ENCODE assay signal across 9 cellular contexts in the genomic region with DNA sequence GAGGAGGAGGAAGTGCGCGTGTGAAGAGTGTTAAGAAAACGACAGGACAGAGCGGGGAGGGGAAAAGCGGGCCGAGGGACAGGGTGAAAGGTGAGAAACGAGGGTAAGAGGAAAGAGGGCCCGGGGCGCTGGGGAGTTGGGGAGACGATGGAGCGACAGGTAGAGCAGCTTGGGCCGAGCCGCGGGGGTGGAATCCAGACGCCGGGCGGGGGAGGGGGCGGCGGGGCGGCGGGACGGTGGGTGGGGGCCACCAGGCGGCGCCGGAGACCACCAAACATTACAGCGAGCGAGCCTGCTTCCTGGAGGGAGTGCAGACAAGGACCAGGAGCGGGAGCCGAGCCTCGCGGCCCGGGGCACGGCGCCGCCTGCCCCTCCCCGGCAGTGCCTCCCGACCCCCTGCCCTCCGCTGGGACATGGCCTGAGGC. TPM values are rescaled to one million over a fixed set of nuclear protein-coding genes. Genes with fewer than 3 reads are reported as not detected.
DNase-seq lines count a peak whose midpoint lies in the region; ATAC-seq, FAIRE-seq and TF ChIP-seq lines count a peak whose summit lies in the region.
"Not testable (repeated sequence)": the region's sequence is repeated elsewhere in the genome, so short reads cannot be mapped to it uniquely, and the experiment has no call there.
"Had no signal": no experiment of that assay in that cellular context is flagged by ENCODE, and none has a peak within 500 bp of the region (broad histone marks: within the 10 kb centered on the region; RNA-seq: fewer than 3 reads in every experiment).

No MANE protein-coding gene starts in this region.

- CTCF ChIA-PET in BJ (lab: Yijun Ruan, JAX); H1 (lab: Charles Lee; ENCODE audit: partially characterized antibody): not testable (repeated sequence)

- not testable (repeated sequence) for H2BK120ac ChIP-seq in H1 (replicated peaks; ENCODE audit: low read depth, low read length)

- not testable (repeated sequence) for H2BK20ac ChIP-seq in H1 (ENCODE audit: low read length)

- TF ChIP-seq RAD21 in H1 (IDR thresholded peaks at IDR 0.05 in 1 of 2, conservative IDR thresholded peaks at IDR 0.05 in 1 of 2; ENCODE audit: low read depth in 2 of 2, low read length in 2 of 2); liver (IDR thresholded peaks at IDR 0.05): not testable (repeated sequence)

- ATAC-seq in GM19455 (IDR thresholded peaks at IDR 0.05; ENCODE audit: unreplicated experiment) (peak; percentile 21), HG02981 (IDR thresholded peaks at IDR 0.05; ENCODE audit: unreplicated experiment) (peak; percentile 9)

- H3K14ac ChIP-seq in H1 (ENCODE audit: insufficient read length): not testable (repeated sequence)

- TF ChIP-seq POLR2A in H1 (IDR thresholded peaks at IDR 0.05; ENCODE audit: control extremely low read depth in 1 of 2, low read depth in 2 of 2, low read length in 2 of 2); spleen (IDR thresholded peaks at IDR 0.05): not testable (repeated sequence)

- H3K79me1 ChIP-seq in H1 (ENCODE audit: low read depth, low read length): not testable (repeated sequence)

- not testable (repeated sequence) for H3K4ac ChIP-seq in H1 (replicated peaks; ENCODE audit: insufficient read length, low read depth, low read length)

- H3K4me2 ChIP-seq in H1 (ENCODE audit: insufficient read depth in 1 of 2, low read depth in 2 of 2, low read length in 2 of 2): not testable (repeated sequence)

- not testable (repeated sequence) for H2BK12ac ChIP-seq in H1 (ENCODE audit: low read depth, low read length)

- not testable (repeated sequence) for H3K9me3 ChIP-seq in H1 (ENCODE audit: insufficient read depth in 2 of 2, low read depth in 1 of 2, low read length in 1 of 2); liver (ENCODE audit: control insufficient read depth in 4 of 4, low read length in 3 of 4); spleen

- intact Hi-C loops in spleen (cut with DNase I; ENCODE audit: low total_unique reads): not testable (repeated sequence)

- not testable (repeated sequence) for H3K9ac ChIP-seq in H1 (replicated peaks in 1 of 4; ENCODE audit: extremely low read depth in 1 of 4, low read depth in 3 of 4, low read length in 3 of 4); liver (ENCODE audit: low read depth in 1 of 2, low read length in 2 of 2)

- H3K27me3 ChIP-seq in BJ (ENCODE audit: control insufficient read depth, insufficient read depth, low read length); H1 (replicated peaks in 1 of 4; ENCODE audit: control insufficient read depth in 3 of 4, extremely low read depth in 1 of 4, insufficient read depth in 3 of 4, low read length in 3 of 4); liver (ENCODE audit: control insufficient read depth in 4 of 4, insufficient read depth in 4 of 4, low read length in 3 of 4); spleen (replicated peaks in 1 of 7): not testable (repeated sequence)

- H2BK15ac ChIP-seq in H1 (ENCODE audit: low read length): not testable (repeated sequence)

- H4K91ac ChIP-seq in H1 (replicated peaks; ENCODE audit: insufficient read length, low read length): not testable (repeated sequence)

- DNase-seq in BJ (ENCODE audit: low read depth); H1 (ENCODE audit: low read depth in 1 of 2, low spot score in 2 of 2): not testable (repeated sequence)
- DNase-seq in NCI-H82 (lab: John Stamatoyannopoulos, UW): peak; percentile 19
- DNase-seq in activated T-cell treated with anti-CD3 and anti-CD28 coated beads, Interleukin-2, amount 50 U/mL, for 48 hours: peak; percentile 34 to 41
- DNase-seq in spleen: peak; percentile 85

- not testable (repeated sequence) for H2AFZ ChIP-seq in H1 (ENCODE audit: low read length)

- H3K79me2 ChIP-seq in H1 (ENCODE audit: control insufficient read depth in 1 of 2, insufficient read depth in 2 of 2, low read length in 2 of 2): not testable (repeated sequence)

- not testable (repeated sequence) for TF ChIP-seq EP300 in H1 (IDR thresholded peaks at IDR 0.05; ENCODE audit: borderline replicate concordance in 1 of 2, low read depth in 2 of 2, low read length in 2 of 2)

- POLR2A ChIA-PET in BJ (lab: Charles Lee); H1 (lab: Charles Lee; ENCODE audit: partially characterized antibody): not testable (repeated sequence)

- H2AK5ac ChIP-seq in H1 (ENCODE audit: low read depth, low read length): not testable (repeated sequence)

- H4K5ac ChIP-seq in H1 (ENCODE audit: insufficient read length, low read depth, low read length): not testable (repeated sequence)

- not testable (repeated sequence) for H3K4me1 ChIP-seq in H1 (replicated peaks in 1 of 4; ENCODE audit: control insufficient read depth in 3 of 4, insufficient read depth in 4 of 4, low read length in 3 of 4); liver (ENCODE audit: control insufficient read depth in 4 of 4, insufficient read depth in 4 of 4, low read length in 3 of 4)
- H3K4me1 ChIP-seq in spleen: peaks cover 0 to 32% (median 20%) of the 10 kb centered on the region in 6 donors

- no CpG with 5 or more reads among the region's 38 CpGs for WGBS in H1 (ENCODE audit: extremely low coverage in 1 of 2, insufficient coverage in 1 of 2, insufficient read length in 1 of 2, insufficient replicate concordance in 2 of 2, low coverage in 1 of 2, low lambda C conversion rate in 2 of 2, missing lambda C conversion rate in 1 of 2), 2 experiments
- WGBS in liver: 2% methylated on average over 16 of the region's 38 CpGs
- WGBS in spleen, 5 donors: 0 to 2% (median 1%) methylated on average over 8 to 25 of the region's 38 CpGs; no CpG with 5 or more reads in 1 of the 5 donors

- not testable (repeated sequence) for H3K18ac ChIP-seq in H1 (ENCODE audit: extremely low read depth, low read length)

- H4K20me1 ChIP-seq in H1 (replicated peaks in 1 of 2; ENCODE audit: control insufficient read depth in 1 of 2, insufficient read depth in 2 of 2, low read length in 2 of 2): not testable (repeated sequence)

- TF ChIP-seq CTCF in BJ (IDR thresholded peaks at IDR 0.05; ENCODE audit: insufficient read depth, low read depth, low read length); H1 (IDR thresholded peaks at IDR 0.05; ENCODE audit: control extremely low read depth in 1 of 3, insufficient read depth in 1 of 3, low read depth in 1 of 3, low read length in 3 of 3); liver (IDR thresholded peaks at IDR 0.05; ENCODE audit: low read depth, low read length, missing input control): not testable (repeated sequence)
- TF ChIP-seq CTCF in spleen (IDR thresholded peaks at IDR 0.05 in 8 of 11, conservative IDR thresholded peaks at IDR 0.05 in 3 of 11): peak in 5 of 11 experiments; percentile 19 to 48 (median 30)

- H3K36me3 ChIP-seq in BJ (ENCODE audit: control insufficient read depth, insufficient read depth, low read length); H1 (ENCODE audit: control insufficient read depth in 2 of 4, insufficient read depth in 4 of 4, low read length in 3 of 4); liver (ENCODE audit: control insufficient read depth in 4 of 4, insufficient read depth in 3 of 4, low read depth in 1 of 4, low read length in 3 of 4); spleen: not testable (repeated sequence)

- not testable (repeated sequence) for H3K56ac ChIP-seq in H1 (replicated peaks; ENCODE audit: insufficient read length, low read depth, low read length)

- not testable (repeated sequence) for FAIRE-seq in H1 (lab: Jason Lieb, UNC)

- not testable (repeated sequence) for H4K8ac ChIP-seq in H1 (ENCODE audit: extremely low read depth, insufficient read depth, low read length)

- not testable (repeated sequence) for H3K23me2 ChIP-seq in H1 (ENCODE audit: low read depth, low read length)

- H3K23ac ChIP-seq in H1 (ENCODE audit: insufficient read length): not testable (repeated sequence)

- not testable (repeated sequence) for H3K27ac ChIP-seq in H1 (ENCODE audit: low read depth, low read length)
- H3K27ac ChIP-seq in liver (ENCODE audit: low read depth in 1 of 2, low read length in 2 of 2) (peak overlapping the region; percentile 73 to 75), spleen (peak overlapping the region in 6 of 8 donors; percentile 84 to 95 (median 90))

- H3K4me3 ChIP-seq in BJ (ENCODE audit: low read depth, low read length) (peak overlapping the region; percentile 40), H1 (ENCODE audit: extremely low read depth in 1 of 4, insufficient read depth in 2 of 4, low read depth in 3 of 4, low read length in 4 of 4) (peak overlapping the region in 2 of 4 experiments; percentile 33 to 61; a peak in 4 of 8 replicates), liver (ENCODE audit: low read depth in 1 of 3, low read length in 3 of 3) (peak overlapping the region in 2 of 3 donors; percentile 39 to 57), spleen (peak overlapping the region in 7 of 8 donors; percentile 10 to 74 (median 50))

- not testable (repeated sequence) for H2BK5ac ChIP-seq in H1 (ENCODE audit: low read depth, low read length)

TF ChIP-seq in H1, 55 proteins besides CTCF, POLR2A, EP300 and RAD21:
- 0 out of 2 replicates have a peak, but pooled peaks have one; percentile 4 for TF ChIP-seq PHF8 (conservative IDR thresholded peaks at IDR 0.05; ENCODE audit: low read depth, low read length)

RNA-seq across cellular contexts. Expression of a gene that starts 0.9 kb away (rescaled TPM):
- polyA plus RNA-seq in BJ (2011; rRNA removed): 0.13 and 0.22 TPM in 2 replicates
- polyA minus RNA-seq in BJ (2011; rRNA and poly(A)+ RNA removed): not detected in 2 replicates
- 0.21 and 0.28 TPM in 2 replicates for total RNA-seq in H1 (2021; fragmentation: NEBNext Ultra II Directional; extraction: Animal tissue kit (Norgen Biotek cat#: 25700))
- polyA plus RNA-seq in H1 (2011; rRNA removed): 0.02 TPM in 1 of 2 replicates, not detected in the other
- polyA plus RNA-seq in H1 (2011; cell fraction: cytosol; rRNA removed): not detected
- 0.19 TPM for polyA plus RNA-seq in H1 (2011; cell fraction: nucleus; rRNA removed)
- 0.18 TPM in 1 of 4 replicates, not detected in the others for polyA plus RNA-seq in H1 (2012, experiment 1 of 2)
- polyA plus RNA-seq in H1 (2012, experiment 2 of 2): not detected
- 0.02 TPM for polyA plus RNA-seq in H1 (2013, experiment 1 of 2)
- polyA plus RNA-seq in H1 (2013, experiment 2 of 2): not detected
- polyA minus RNA-seq in H1 (2011; rRNA and poly(A)+ RNA removed): 0.16 TPM in 1 of 2 replicates, not detected in the other
- not detected for polyA minus RNA-seq in H1 (2011; cell fraction: cytosol; rRNA and poly(A)+ RNA removed)
- not detected for polyA minus RNA-seq in H1 (2011; cell fraction: nucleus; rRNA and poly(A)+ RNA removed)
- under 1 TPM in 1 of 2 donors, not detected in 1; 0.08 TPM for total RNA-seq in liver
- polyA plus RNA-seq in liver: under 1 TPM in 1 of 2 donors, not detected in 1; 0.02 TPM
- total RNA-seq in spleen: under 1 TPM in 1 of 7 donors, not detected in 6; 0.98 TPM
- polyA plus RNA-seq in spleen: under 1 TPM; 0.10 to 0.73 (median 0.63) TPM
- total RNA-seq: fibroblast of lung had no signal
- polyA plus RNA-seq: fibroblast of lung had no signal
